Comparison of ENCODE assay signal across 32 cellular contexts in the genomic region with DNA sequence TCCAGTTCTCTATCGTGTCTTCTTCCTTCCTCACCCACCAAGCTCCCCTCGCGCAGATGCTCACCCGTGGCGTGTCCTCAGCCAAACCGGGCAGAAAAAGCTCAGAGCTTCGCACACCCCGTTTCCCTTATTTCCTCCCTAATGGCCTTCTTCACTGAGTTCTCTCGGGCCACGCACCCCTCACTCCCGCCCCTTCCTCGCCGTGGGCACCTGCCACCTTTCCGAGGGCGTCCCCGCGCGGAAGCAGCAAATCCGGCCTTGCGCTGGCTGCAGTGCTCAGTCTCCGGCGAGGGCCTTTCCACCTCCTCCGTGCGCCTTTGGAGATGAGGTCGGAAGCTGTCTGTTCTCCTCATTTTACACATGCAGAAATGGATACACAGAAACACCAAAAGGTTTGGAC. TPM values are rescaled to one million over a fixed set of nuclear protein-coding genes. Genes with fewer than 3 reads are reported as not detected.
"Had no signal": no experiment of that assay in that cellular context is flagged by ENCODE, and none has a peak within 500 bp of the region (broad histone marks: within the 10 kb centered on the region; RNA-seq: fewer than 3 reads in every experiment).

No MANE protein-coding gene starts in this region.

- H3K4me2 ChIP-seq: neural progenitor cell had no signal

- H3K4me3 Mint-ChIP-seq: activated CD4-positive, alpha-beta memory T cell treated with anti-CD3 and anti-CD28 coated beads, Interleukin-2, amount 10 ng/mL, durations not matched to agents 7 days and 5 days; activated CD4-positive, alpha-beta T cell treated with anti-CD3 and anti-CD28 coated beads, Interleukin-2, amount 10 ng/mL, durations not matched to agents 7 days and 5 days; activated T-cell treated with anti-CD3 and anti-CD28 coated beads, Interleukin-2, amount 50 U/mL, for 24 hours; central memory CD8-positive, alpha-beta T cell; immature natural killer cell; naive B cell; neural progenitor cell; WTC11 had no signal

- H3K4me1 Mint-ChIP-seq: central memory CD8-positive, alpha-beta T cell; immature natural killer cell; naive B cell had no signal

- H3K4me3 ChIP-seq: breast epithelium, gastroesophageal sphincter, heart left ventricle, lung, neural progenitor cell, tibial nerve had no signal

- FAIRE-seq: colon, endometrium, urothelium cell line had no signal

- DNase-seq: activated CD4-positive, alpha-beta memory T cell treated with anti-CD3 and anti-CD28 coated beads, Interleukin-2, amount 10 ng/mL, durations not matched to agents 7 days and 5 days; activated CD4-positive, alpha-beta T cell treated with anti-CD3 and anti-CD28 coated beads for 1 hour; activated CD4-positive, alpha-beta T cell treated with anti-CD3 and anti-CD28 coated beads, Interleukin-2, amount 10 ng/mL, durations not matched to agents 7 days and 5 days; activated CD8-positive, alpha-beta memory T cell treated with anti-CD3 and anti-CD28 coated beads, Interleukin-2, amount 50 U/mL, for 48 hours; activated gamma-delta T cell treated with Interleukin-2 at 50 U/mL for 16 hours; activated naive CD4-positive, alpha-beta T cell treated with anti-CD3 and anti-CD28 coated beads, Interleukin-2, amount 50 U/mL, for 16 hours; activated T-cell treated with anti-CD3 and anti-CD28 coated beads, Interleukin-2, amount 50 U/mL, for 24 hours; dermis blood vessel endothelial cell; effector CD8-positive, alpha-beta T cell; erythroblast; heart left ventricle; immature natural killer cell; naive B cell; stimulated activated CD4-positive, alpha-beta T cell treated with anti-CD3 and anti-CD28 coated beads, Interleukin-2, amount 100 ng/mL, for 48 hours had no signal

- ATAC-seq: gastroesophageal sphincter, heart left ventricle, left lobe of liver, right cardiac atrium had no signal

- H3K27ac Mint-ChIP-seq: activated CD4-positive, alpha-beta memory T cell treated with anti-CD3 and anti-CD28 coated beads, Interleukin-2, amount 10 ng/mL, durations not matched to agents 7 days and 5 days; activated CD4-positive, alpha-beta T cell treated with anti-CD3 and anti-CD28 coated beads, Interleukin-2, amount 10 ng/mL, durations not matched to agents 7 days and 5 days; immature natural killer cell; WTC11 had no signal

- H3K36me3 Mint-ChIP-seq: immature natural killer cell, naive B cell, neural progenitor cell, WTC11 had no signal

- H3K9ac ChIP-seq: neural progenitor cell had no signal

- H3K27ac ChIP-seq: breast epithelium, gastroesophageal sphincter, heart left ventricle, neural progenitor cell, tibial nerve had no signal

- H2AFZ ChIP-seq: neural progenitor cell had no signal

- H3K9me3 Mint-ChIP-seq: activated CD4-positive, alpha-beta memory T cell treated with anti-CD3 and anti-CD28 coated beads, Interleukin-2, amount 10 ng/mL, durations not matched to agents 7 days and 5 days; activated CD4-positive, alpha-beta T cell treated with anti-CD3 and anti-CD28 coated beads, Interleukin-2, amount 10 ng/mL, durations not matched to agents 7 days and 5 days; activated T-cell treated with anti-CD3 and anti-CD28 coated beads, Interleukin-2, amount 50 U/mL, for 24 hours; central memory CD8-positive, alpha-beta T cell; immature natural killer cell; naive B cell had no signal

- H3K27me3 ChIP-seq: breast epithelium, gastroesophageal sphincter, heart left ventricle, neural progenitor cell, tibial nerve had no signal

- H3K36me3 ChIP-seq: breast epithelium, gastroesophageal sphincter, heart left ventricle, neural progenitor cell, tibial nerve had no signal

- H3K4me1 ChIP-seq: heart left ventricle, tibial nerve had no signal

- H3K9me3 ChIP-seq: breast epithelium, gastroesophageal sphincter, heart left ventricle, tibial nerve had no signal

RNA-seq across cellular contexts. Expression of gene CALML3, which starts 12.4 kb away (rescaled TPM):
- total RNA-seq: activated CD4-positive, alpha-beta memory T cell treated with anti-CD3 and anti-CD28 coated beads, Interleukin-2, amount 10 ng/mL, durations not matched to agents 7 days and 5 days; activated CD4-positive, alpha-beta T cell treated with anti-CD3 and anti-CD28 coated beads, Interleukin-2, amount 10 ng/mL, durations not matched to agents 7 days and 5 days; dermis blood vessel endothelial cell; fibroblast of lung; fibroblast of villous mesenchyme; heart left ventricle; kidney epithelial cell; left lobe of liver; mesenteric fat pad; omental fat pad; right cardiac atrium; temporal lobe; tibial nerve; WTC11 had no signal
- polyA plus RNA-seq: fibroblast of lung, immature natural killer cell, right cardiac atrium had no signal

RNA-seq across cellular contexts. Expression of gene CALML5, which starts 13.0 kb away (rescaled TPM):
- total RNA-seq: activated CD4-positive, alpha-beta memory T cell treated with anti-CD3 and anti-CD28 coated beads, Interleukin-2, amount 10 ng/mL, durations not matched to agents 7 days and 5 days; activated CD4-positive, alpha-beta T cell treated with anti-CD3 and anti-CD28 coated beads, Interleukin-2, amount 10 ng/mL, durations not matched to agents 7 days and 5 days; dermis blood vessel endothelial cell; fibroblast of lung; fibroblast of villous mesenchyme; gastroesophageal sphincter; heart left ventricle; kidney epithelial cell; left lobe of liver; lung; mesenteric fat pad; omental fat pad; right cardiac atrium; temporal lobe; tibial nerve; WTC11 had no signal
- polyA plus RNA-seq: fibroblast of lung, heart left ventricle, immature natural killer cell, lung, right cardiac atrium had no signal
